ENCODE assay signal across 1 cellular context in the genomic region with DNA sequence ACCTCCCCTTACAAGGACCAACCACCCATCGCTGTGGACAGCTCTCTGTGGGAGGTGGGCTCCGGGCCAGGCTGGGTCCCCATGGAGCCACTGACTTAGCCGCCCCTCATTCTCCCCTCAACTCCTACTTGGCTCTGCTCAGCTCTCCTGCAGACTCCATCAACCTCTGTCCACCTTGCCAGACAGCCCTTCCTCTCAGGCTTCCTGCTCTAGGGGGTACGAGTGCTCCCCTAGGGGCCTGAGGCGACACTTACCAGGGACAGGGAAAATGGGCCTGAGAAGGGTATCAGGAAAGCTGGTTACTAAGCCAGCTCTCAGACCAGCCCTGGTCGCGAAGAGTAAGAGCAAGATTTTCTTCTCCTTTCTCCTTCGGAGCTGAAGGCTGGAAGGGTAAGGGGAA.
TF ChIP-seq lines count a peak whose summit lies in the region.

No MANE protein-coding gene starts in this region.

TF ChIP-seq in GM23338, 12 proteins besides CTCF, POLR2A, EP300 and RAD21 (continued from another document):
- TF ChIP-seq, protein P1, sequence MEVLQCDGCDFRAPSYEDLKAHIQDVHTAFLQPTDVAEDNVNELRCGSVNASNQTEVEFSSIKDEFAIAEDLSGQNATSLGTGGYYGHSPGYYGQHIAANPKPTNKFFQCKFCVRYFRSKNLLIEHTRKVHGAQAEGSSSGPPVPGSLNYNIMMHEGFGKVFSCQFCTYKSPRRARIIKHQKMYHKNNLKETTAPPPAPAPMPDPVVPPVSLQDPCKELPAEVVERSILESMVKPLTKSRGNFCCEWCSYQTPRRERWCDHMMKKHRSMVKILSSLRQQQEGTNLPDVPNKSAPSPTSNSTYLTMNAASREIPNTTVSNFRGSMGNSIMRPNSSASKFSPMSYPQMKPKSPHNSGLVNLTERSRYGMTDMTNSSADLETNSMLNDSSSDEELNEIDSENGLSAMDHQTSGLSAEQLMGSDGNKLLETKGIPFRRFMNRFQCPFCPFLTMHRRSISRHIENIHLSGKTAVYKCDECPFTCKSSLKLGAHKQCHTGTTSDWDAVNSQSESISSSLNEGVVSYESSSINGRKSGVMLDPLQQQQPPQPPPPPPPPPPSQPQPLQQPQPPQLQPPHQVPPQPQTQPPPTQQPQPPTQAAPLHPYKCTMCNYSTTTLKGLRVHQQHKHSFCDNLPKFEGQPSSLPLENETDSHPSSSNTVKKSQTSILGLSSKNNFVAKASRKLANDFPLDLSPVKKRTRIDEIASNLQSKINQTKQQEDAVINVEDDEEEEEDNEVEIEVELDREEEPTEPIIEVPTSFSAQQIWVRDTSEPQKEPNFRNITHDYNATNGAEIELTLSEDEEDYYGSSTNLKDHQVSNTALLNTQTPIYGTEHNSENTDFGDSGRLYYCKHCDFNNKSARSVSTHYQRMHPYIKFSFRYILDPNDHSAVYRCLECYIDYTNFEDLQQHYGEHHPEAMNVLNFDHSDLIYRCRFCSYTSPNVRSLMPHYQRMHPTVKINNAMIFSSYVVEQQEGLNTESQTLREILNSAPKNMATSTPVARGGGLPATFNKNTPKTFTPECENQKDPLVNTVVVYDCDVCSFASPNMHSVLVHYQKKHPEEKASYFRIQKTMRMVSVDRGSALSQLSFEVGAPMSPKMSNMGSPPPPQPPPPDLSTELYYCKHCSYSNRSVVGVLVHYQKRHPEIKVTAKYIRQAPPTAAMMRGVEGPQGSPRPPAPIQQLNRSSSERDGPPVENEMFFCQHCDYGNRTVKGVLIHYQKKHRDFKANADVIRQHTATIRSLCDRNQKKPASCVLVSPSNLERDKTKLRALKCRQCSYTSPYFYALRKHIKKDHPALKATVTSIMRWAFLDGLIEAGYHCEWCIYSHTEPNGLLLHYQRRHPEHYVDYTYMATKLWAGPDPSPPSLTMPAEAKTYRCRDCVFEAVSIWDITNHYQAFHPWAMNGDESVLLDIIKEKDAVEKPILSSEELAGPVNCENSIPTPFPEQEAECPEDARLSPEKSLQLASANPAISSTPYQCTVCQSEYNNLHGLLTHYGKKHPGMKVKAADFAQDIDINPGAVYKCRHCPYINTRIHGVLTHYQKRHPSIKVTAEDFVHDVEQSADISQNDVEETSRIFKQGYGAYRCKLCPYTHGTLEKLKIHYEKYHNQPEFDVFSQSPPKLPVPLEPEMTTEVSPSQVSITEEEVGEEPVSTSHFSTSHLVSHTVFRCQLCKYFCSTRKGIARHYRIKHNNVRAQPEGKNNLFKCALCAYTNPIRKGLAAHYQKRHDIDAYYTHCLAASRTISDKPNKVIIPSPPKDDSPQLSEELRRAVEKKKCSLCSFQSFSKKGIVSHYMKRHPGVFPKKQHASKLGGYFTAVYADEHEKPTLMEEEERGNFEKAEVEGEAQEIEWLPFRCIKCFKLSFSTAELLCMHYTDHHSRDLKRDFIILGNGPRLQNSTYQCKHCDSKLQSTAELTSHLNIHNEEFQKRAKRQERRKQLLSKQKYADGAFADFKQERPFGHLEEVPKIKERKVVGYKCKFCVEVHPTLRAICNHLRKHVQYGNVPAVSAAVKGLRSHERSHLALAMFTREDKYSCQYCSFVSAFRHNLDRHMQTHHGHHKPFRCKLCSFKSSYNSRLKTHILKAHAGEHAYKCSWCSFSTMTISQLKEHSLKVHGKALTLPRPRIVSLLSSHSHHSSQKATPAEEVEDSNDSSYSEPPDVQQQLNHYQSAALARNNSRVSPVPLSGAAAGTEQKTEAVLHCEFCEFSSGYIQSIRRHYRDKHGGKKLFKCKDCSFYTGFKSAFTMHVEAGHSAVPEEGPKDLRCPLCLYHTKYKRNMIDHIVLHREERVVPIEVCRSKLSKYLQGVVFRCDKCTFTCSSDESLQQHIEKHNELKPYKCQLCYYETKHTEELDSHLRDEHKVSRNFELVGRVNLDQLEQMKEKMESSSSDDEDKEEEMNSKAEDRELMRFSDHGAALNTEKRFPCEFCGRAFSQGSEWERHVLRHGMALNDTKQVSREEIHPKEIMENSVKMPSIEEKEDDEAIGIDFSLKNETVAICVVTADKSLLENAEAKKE (CRISPR knock-in tag; IDR thresholded peaks at IDR 0.05), result no peak
- TF ChIP-seq CREB1 (CRISPR knock-in tag; IDR thresholded peaks at IDR 0.05; ENCODE audit: low read depth) (no peak), JUNB (IDR thresholded peaks at IDR 0.05; ENCODE audit: unreplicated experiment) (no peak)
TF ChIP-seq in GM23338: peak in this region for 0.
